ENCODE assay signal across 20 cellular contexts in the genomic region with DNA sequence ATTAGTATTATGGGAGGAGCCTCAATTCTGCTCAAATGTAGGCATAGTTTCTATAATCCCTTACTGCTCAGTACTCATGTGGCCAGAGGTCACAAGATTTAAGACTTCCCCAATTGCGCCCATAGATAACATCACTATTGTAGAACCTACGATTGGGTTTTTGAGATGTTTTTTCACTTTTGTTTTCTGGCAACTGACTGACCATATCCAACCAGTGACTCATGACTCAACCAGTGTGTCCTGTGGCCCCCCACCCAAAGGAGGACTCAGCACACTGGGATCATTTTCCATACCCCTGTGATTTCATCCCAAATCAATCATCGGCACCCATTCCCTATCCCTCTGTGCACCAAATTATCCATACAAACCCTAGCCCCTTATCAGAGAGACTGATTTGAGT. TPM values are rescaled to one million over a fixed set of nuclear protein-coding genes. Genes with fewer than 3 reads are reported as not detected.
"Had no signal": no experiment of that assay in that cellular context is flagged by ENCODE, and none has a peak within 500 bp of the region (broad histone marks: within the 10 kb centered on the region; RNA-seq: fewer than 3 reads in every experiment).

No MANE protein-coding gene starts in this region.

- H3K27me3 Mint-ChIP-seq: activated CD8-positive, alpha-beta T cell treated with anti-CD3 and anti-CD28 coated beads for 36 hours had no signal

- H3K27ac Mint-ChIP-seq: activated CD8-positive, alpha-beta T cell treated with anti-CD3 and anti-CD28 coated beads for 36 hours; endodermal cell; nephron progenitor cell had no signal

- H3K9me3 Mint-ChIP-seq: activated CD8-positive, alpha-beta T cell treated with anti-CD3 and anti-CD28 coated beads for 36 hours; activated T-cell treated with anti-CD3 and anti-CD28 coated beads, Interleukin-2, amount 50 U/mL, for 4 hours; endodermal cell had no signal

- H3K4me1 Mint-ChIP-seq: immature natural killer cell, nephron progenitor cell had no signal

- DNase-seq: activated CD4-positive, alpha-beta T cell treated with anti-CD3 and anti-CD28 coated beads for 48 hours; activated CD8-positive, alpha-beta T cell treated with anti-CD3 and anti-CD28 coated beads for 36 hours; activated effector memory CD4-positive, alpha-beta T cell treated with Interleukin-2 at 50 U/mL for 16 hours; activated naive CD4-positive, alpha-beta T cell treated with anti-CD3 and anti-CD28 coated beads, Interleukin-2, amount 50 U/mL, for 16 hours; activated T-cell treated with anti-CD3 and anti-CD28 coated beads, Interleukin-2, amount 50 U/mL, for 4 hours; endodermal cell; head of caudate nucleus; immature natural killer cell; nephron progenitor cell; right cardiac atrium; small intestine; stimulated activated CD4-positive, alpha-beta T cell treated with anti-CD3 and anti-CD28 coated beads, Interleukin-4, amount 100 ng/mL, for 4 hours; stimulated activated CD8-positive, alpha-beta memory T cell treated with anti-CD3 and anti-CD28 coated beads, Interleukin-4, amount 100 ng/mL, for 48 hours; stomach; T1000 had no signal

- H3K4me3 Mint-ChIP-seq: activated CD8-positive, alpha-beta T cell treated with anti-CD3 and anti-CD28 coated beads for 36 hours; activated T-cell treated with anti-CD3 and anti-CD28 coated beads, Interleukin-2, amount 50 U/mL, for 4 hours; endodermal cell; immature natural killer cell; nephron progenitor cell had no signal

- ATAC-seq: activated CD8-positive, alpha-beta T cell treated with anti-CD3 and anti-CD28 coated beads for 36 hours; activated T-cell treated with anti-CD3 and anti-CD28 coated beads, Interleukin-2, amount 50 U/mL, for 4 hours; right cardiac atrium had no signal

RNA-seq across cellular contexts. Expression of a gene that starts 15.2 kb away (rescaled TPM):
- total RNA-seq: activated CD8-positive, alpha-beta T cell treated with anti-CD3 and anti-CD28 coated beads for 36 hours; activated T-cell treated with anti-CD3 and anti-CD28 coated beads, Interleukin-2, amount 50 U/mL, for 4 hours; cardiac muscle cell; dermis microvascular lymphatic vessel endothelial cell; endodermal cell; epithelial cell of proximal tubule; frontal cortex; mesenteric fat pad; right cardiac atrium; stomach had no signal
